Comparison of ENCODE assay signal across 18 cellular contexts in the genomic region with DNA sequence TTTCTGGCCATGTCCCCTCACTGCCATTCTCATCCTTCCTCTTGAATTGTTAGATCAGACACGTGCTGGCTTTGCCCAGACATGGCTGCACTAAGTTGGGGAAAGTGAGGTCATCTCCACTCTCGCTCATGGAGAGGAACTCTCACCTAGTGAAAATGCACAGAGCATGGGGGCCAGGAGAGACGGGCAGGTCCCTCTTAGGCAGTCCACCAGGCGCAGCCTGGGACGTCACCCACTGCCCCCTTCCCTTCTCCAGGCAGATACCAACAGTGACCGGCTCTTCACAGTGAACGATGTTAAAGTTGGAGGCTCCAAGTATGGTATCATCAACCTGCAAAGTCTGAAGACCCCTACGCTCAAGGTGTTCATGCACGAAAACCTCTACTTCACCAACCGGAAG. TPM values are rescaled to one million over a fixed set of nuclear protein-coding genes. Genes with fewer than 3 reads are reported as not detected.
DNase-seq lines count a peak whose midpoint lies in the region; ATAC-seq, FAIRE-seq and TF ChIP-seq lines count a peak whose summit lies in the region.
"Had no signal": no experiment of that assay in that cellular context is flagged by ENCODE, and none has a peak within 500 bp of the region (broad histone marks: within the 10 kb centered on the region; RNA-seq: fewer than 3 reads in every experiment).

No MANE protein-coding gene starts in this region.

- no peak overlapping the region for H3K27ac ChIP-seq in HEK293 (ENCODE audit: extremely low read depth, low read depth, low read length)
- H3K27ac ChIP-seq in spleen, result no peak overlapping the region
- H3K27ac ChIP-seq: GM23248 had no signal

- H3K9me3 ChIP-seq in HEK293 (ENCODE audit: control insufficient read depth, insufficient read depth, low read depth, low read length), result no peaks in the 10 kb centered on the region
- H3K9me3 ChIP-seq in spleen, result no peaks in the 10 kb centered on the region

- no peak for FAIRE-seq in GM12892 (lab: Jason Lieb, UNC)
- FAIRE-seq: D721Med, GM12878, H1 had no signal

- POLR2A ChIA-PET in HEK293 (lab: Yijun Ruan, JAX), result no interaction called here

- no peaks in the 10 kb centered on the region for H3K27me3 Mint-ChIP-seq in chondrocyte (ENCODE audit: low read depth)
- H3K27me3 Mint-ChIP-seq: CD8-positive, alpha-beta memory T cell had no signal

- H3K36me3 ChIP-seq in HEK293 (ENCODE audit: control insufficient read depth in 2 of 2, insufficient read depth in 1 of 2, low read length in 2 of 2), result peaks cover 10 to 85% of the 10 kb centered on the region in 2 experiments; a peak in 2 of 3 replicates
- H3K36me3 ChIP-seq in spleen, result peaks cover 0 to 75% (median 53%) of the 10 kb centered on the region in 6 donors

- CTCF ChIA-PET in HEK293 (lab: Yijun Ruan, JAX), result no interaction called here

- no peaks in the 10 kb centered on the region for H3K9me3 Mint-ChIP-seq in chondrocyte (ENCODE audit: low read depth)
- H3K9me3 Mint-ChIP-seq: CD8-positive, alpha-beta memory T cell had no signal

- peak; percentile 57 for DNase-seq in chondrocyte (ENCODE audit: low spot score)
- peak; percentile 41 for DNase-seq in spleen
- no peak for DNase-seq in NCI-H2029 treated with DMSO at 0.1 percent for 48 hours (lab: John Stamatoyannopoulos, UW)
- DNase-seq in GM12892 (ENCODE audit: insufficient read length), result no peak
- DNase-seq: C1 segment of cervical spinal cord; CD8-positive, alpha-beta memory T cell; DMS 273 treated with DMSO at 0.1 percent for 48 hours; DMS79; EL; GDM1; GM23248; H7; HCEC 1CT had no signal

- H3K36me3 Mint-ChIP-seq in chondrocyte (ENCODE audit: low read depth), result peaks cover 22% of the 10 kb centered on the region

- H3K4me1 ChIP-seq in HEK293 (ENCODE audit: control insufficient read depth, insufficient read depth, low read length) (no peaks in the 10 kb centered on the region), spleen (no peaks in the 10 kb centered on the region)

- TF ChIP-seq CTCF in HEK293 (tag by site-specific recombination; IDR thresholded peaks at IDR 0.05), result no peak
- TF ChIP-seq CTCF in chondrocyte (IDR thresholded peaks at IDR 0.05), result no peak
- TF ChIP-seq CTCF in spleen (IDR thresholded peaks at IDR 0.05 in 8 of 11, conservative IDR thresholded peaks at IDR 0.05 in 3 of 11), result no peak

- intact Hi-C loops in spleen (cut with DNase I; ENCODE audit: low total_unique reads), result no loop called here

- TF ChIP-seq POLR2A in spleen (IDR thresholded peaks at IDR 0.05), result no peak
- TF ChIP-seq POLR2A in GM12892 (IDR thresholded peaks at IDR 0.05; ENCODE audit: low read depth, low read length), result no peak

- no peak for ATAC-seq in HG03135 (IDR thresholded peaks at IDR 0.05; ENCODE audit: unreplicated experiment)
- ATAC-seq: GM12878 had no signal

- H3K4me3 Mint-ChIP-seq in chondrocyte (ENCODE audit: unreplicated experiment), result no peak overlapping the region

- H3K27ac Mint-ChIP-seq in chondrocyte (ENCODE audit: unreplicated experiment), result no peak overlapping the region
- H3K27ac Mint-ChIP-seq: CD8-positive, alpha-beta memory T cell had no signal

- no peaks in the 10 kb centered on the region for H3K4me1 Mint-ChIP-seq in chondrocyte (ENCODE audit: low read depth)

- H3K4me3 ChIP-seq in HEK293 (ENCODE audit: low read depth, low read length), result no peak overlapping the region
- no peak overlapping the region for H3K4me3 ChIP-seq in spleen
- H3K4me3 ChIP-seq: GM12878, GM23248 had no signal

- no peaks in the 10 kb centered on the region for H3K27me3 ChIP-seq in spleen (replicated peaks in 1 of 7)

- WGBS in spleen, 5 donors, result 91 to 99% (median 91%) methylated on average over 9 to 10 of the region's 10 CpGs

TF ChIP-seq in HEK293, 187 proteins besides CTCF, POLR2A, EP300 and RAD21:
- TF ChIP-seq ZSCAN30 (tag by site-specific recombination; IDR thresholded peaks at IDR 0.05), result no peak
- TF ChIP-seq, protein P1, sequence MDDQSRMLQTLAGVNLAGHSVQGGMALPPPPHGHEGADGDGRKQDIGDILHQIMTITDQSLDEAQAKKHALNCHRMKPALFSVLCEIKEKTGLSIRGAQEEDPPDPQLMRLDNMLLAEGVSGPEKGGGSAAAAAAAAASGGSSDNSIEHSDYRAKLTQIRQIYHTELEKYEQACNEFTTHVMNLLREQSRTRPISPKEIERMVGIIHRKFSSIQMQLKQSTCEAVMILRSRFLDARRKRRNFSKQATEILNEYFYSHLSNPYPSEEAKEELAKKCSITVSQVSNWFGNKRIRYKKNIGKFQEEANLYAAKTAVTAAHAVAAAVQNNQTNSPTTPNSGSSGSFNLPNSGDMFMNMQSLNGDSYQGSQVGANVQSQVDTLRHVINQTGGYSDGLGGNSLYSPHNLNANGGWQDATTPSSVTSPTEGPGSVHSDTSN (CRISPR knock-in tag; IDR thresholded peaks at IDR 0.05), result no peak
- TF ChIP-seq ZNF302 (tag by site-specific recombination; IDR thresholded peaks at IDR 0.05; ENCODE audit: low read depth), result no peak
- peak; percentile 77 for TF ChIP-seq PRDM1 (tag by site-specific recombination; IDR thresholded peaks at IDR 0.05)

RNA-seq across cellular contexts. Expression of a gene that starts 19.4 kb away (rescaled TPM):
- total RNA-seq in chondrocyte (17.0 to 26.0 TPM (median 23.8 TPM) in 3 replicates), spleen (10 to 100 TPM; 10.3 to 25.0 (median 14.1) TPM)
- polyA plus RNA-seq in spleen, result 10 to 100 TPM in 1 of 3 donors, 1 to 10 TPM in 2; 7.7 to 10.6 (median 7.8) TPM
- 26.0 TPM for polyA plus RNA-seq in GM12892 (2012; ENCODE audit: missing spikeins)

RNA-seq across cellular contexts. Expression of a gene that starts 51.7 kb away (rescaled TPM):
- total RNA-seq in chondrocyte (1.1 to 2.3 TPM (median 1.1 TPM) in 3 replicates), spleen (1 to 10 TPM; 2.5 to 8.9 (median 3.5) TPM)
- 1 to 10 TPM in 2 of 3 donors, under 1 TPM in 1; 0.76 to 1.2 (median 1.1) TPM for polyA plus RNA-seq in spleen
- 2.2 TPM for polyA plus RNA-seq in GM12892 (2012; ENCODE audit: missing spikeins)
- polyA plus RNA-seq: H1 had no signal

Comparison
In these comparisons a context has a peak if more than half of its experiments do, and no peak if none do; other contexts are left out.
1. DNase-seq: peak in chondrocyte (single experiment) and spleen (single experiment); none in NCI-H2029 treated with DMSO at 0.1 percent for 48 hours (single experiment) and GM12892 (single experiment).